Comparison of ENCODE assay signal across 13 cellular contexts in genomic region chr11:117044287-117045035, GRCh38. TPM values are rescaled to one million over a fixed set of nuclear protein-coding genes. Genes with fewer than 3 reads are reported as not detected.
DNase-seq lines count a peak whose midpoint lies in the region; ATAC-seq, FAIRE-seq and TF ChIP-seq lines count a peak whose summit lies in the region.
"Had no signal": no experiment of that assay in that cellular context is flagged by ENCODE, and none has a peak within 500 bp of the region (broad histone marks: within the 10 kb centered on the region; RNA-seq: fewer than 3 reads in every experiment).

No MANE protein-coding gene starts in this region.

- H3K9ac ChIP-seq in HepG2 (ENCODE audit: insufficient read depth, low read depth, low read length), result no peak overlapping the region

- intact Hi-C loops in dorsolateral prefrontal cortex (cut with DNase I) (loop anchor here (5.0 to 10.0 kb wide), 2 partner anchors 50 to 53 kb away; partner anchors contain the start of gene SIK3 (in 2 of the 2)), HepG2 (cut with micrococcal nuclease; ENCODE audit: unreplicated experiment) (no loop called here)

- H3K9me3 ChIP-seq in HepG2 (ENCODE audit: low read length), result no peaks in the 10 kb centered on the region
- H3K9me3 ChIP-seq: HAP-1 had no signal

- peaks cover 8% of the 10 kb centered on the region; the same call in 1 of the 2 replicates for H4K20me1 ChIP-seq in HepG2 (ENCODE audit: insufficient read depth, low read length)

- H3K4me3 ChIP-seq in dorsolateral prefrontal cortex, result peak overlapping the region in 1 of 59 donors; percentile 9
- no peak overlapping the region for H3K4me3 ChIP-seq in HepG2 (replicated peaks in 1 of 3; ENCODE audit: insufficient read depth in 1 of 3, low read depth in 2 of 3, low read length in 3 of 3)
- H3K4me3 ChIP-seq: HAP-1 had no signal

- TF ChIP-seq EP300 in HepG2 (IDR thresholded peaks at IDR 0.05; ENCODE audit: low read depth in 2 of 2, low read length in 2 of 2) (no peak), HepG2 (CRISPR knock-in tag; IDR thresholded peaks at IDR 0.05; ENCODE audit: borderline replicate concordance) (no peak)

- peak overlapping the region; percentile 68 for H3K27ac Mint-ChIP-seq in activated naive CD8-positive, alpha-beta T cell
- no peak overlapping the region for H3K27ac Mint-ChIP-seq in activated naive CD8-positive, alpha-beta T cell treated with anti-CD3 and anti-CD28 coated beads for 36 hours

- peaks cover 6% of the 10 kb centered on the region for H3K36me3 Mint-ChIP-seq in activated naive CD8-positive, alpha-beta T cell
- H3K36me3 Mint-ChIP-seq in activated naive CD8-positive, alpha-beta T cell treated with anti-CD3 and anti-CD28 coated beads for 36 hours, result no peaks in the 10 kb centered on the region

- FAIRE-seq in HepG2 (lab: Jason Lieb, UNC) (no peak), GM19239 (lab: Jason Lieb, UNC) (no peak)

- no peak for TF ChIP-seq CTCF in dorsolateral prefrontal cortex (IDR thresholded peaks at IDR 0.05 in 54 of 56, conservative IDR thresholded peaks at IDR 0.05 in 2 of 56; ENCODE audit: low read depth in 1 of 56, partially characterized antibody in 56 of 56)
- TF ChIP-seq CTCF in HepG2 (CRISPR knock-in tag; IDR thresholded peaks at IDR 0.05), result no peak

- peaks cover 20% of the 10 kb centered on the region for H3K4me1 ChIP-seq in HepG2 (ENCODE audit: insufficient read depth, low read length)

- in situ Hi-C loops in HepG2 (cut with HindIII; ENCODE audit: extremely low pct_ligation_motif_present, low pct_unique_long_range_greater_than_20kb), result no loop called here

- no peaks in the 10 kb centered on the region for H3K27me3 ChIP-seq in dorsolateral prefrontal cortex
- no peaks in the 10 kb centered on the region for H3K27me3 ChIP-seq in HepG2 (ENCODE audit: control insufficient read depth in 1 of 2, insufficient read depth in 2 of 2, low read length in 2 of 2)

- no TSS peak for BruUV-seq in HepG2 (replicated peaks; lab: Mats Ljungman, UMichigan)

- no peaks in the 10 kb centered on the region for H3K36me3 ChIP-seq in HepG2 (replicated peaks in 1 of 2; ENCODE audit: control insufficient read depth in 1 of 2, insufficient read depth in 2 of 2, low read length in 2 of 2)
- H3K36me3 ChIP-seq: HAP-1 had no signal

- no peak overlapping the region for H3K4me3 Mint-ChIP-seq in activated naive CD8-positive, alpha-beta T cell
- H3K4me3 Mint-ChIP-seq in activated naive CD8-positive, alpha-beta T cell treated with anti-CD3 and anti-CD28 coated beads for 36 hours, result no peak overlapping the region

- no peak overlapping the region for H3K4me2 ChIP-seq in HepG2 (ENCODE audit: low read depth, low read length)

- WGBS in HepG2 (ENCODE audit: low lambda C conversion rate), result 96% methylated on average over 7 of the region's 7 CpGs

- TF ChIP-seq POLR2A in HepG2 (IDR thresholded peaks at IDR 0.05; ENCODE audit: insufficient read depth in 1 of 2, low read depth in 2 of 2, low read length in 2 of 2), result no peak

- no peaks in the 10 kb centered on the region for H3K9me3 Mint-ChIP-seq in activated naive CD8-positive, alpha-beta T cell (ENCODE audit: low read depth)
- no peaks in the 10 kb centered on the region for H3K9me3 Mint-ChIP-seq in activated naive CD8-positive, alpha-beta T cell treated with anti-CD3 and anti-CD28 coated beads for 36 hours

- no peaks in the 10 kb centered on the region for H3K27me3 Mint-ChIP-seq in activated naive CD8-positive, alpha-beta T cell
- H3K27me3 Mint-ChIP-seq in activated naive CD8-positive, alpha-beta T cell treated with anti-CD3 and anti-CD28 coated beads for 36 hours, result no peaks in the 10 kb centered on the region

- ATAC-seq in HepG2, result no peak

- DNase-seq in activated naive CD8-positive, alpha-beta T cell treated with anti-CD3 and anti-CD28 coated beads for 36 hours, result no peak
- DNase-seq in dorsolateral prefrontal cortex (no peak), HepG2 (ENCODE audit: low spot score) (no peak), substantia nigra (lab: John Stamatoyannopoulos, UW) (no peak), GM19238 (ENCODE audit: insufficient read length, low spot score) (no peak), NCI-H2029 treated with DMSO at 0.1 percent for 48 hours (lab: John Stamatoyannopoulos, UW) (no peak), GM19239 (ENCODE audit: insufficient read length, low spot score) (no peak)
- DNase-seq: activated CD4-positive, CD25-positive, alpha-beta regulatory T cell; COR-L47; GF-D8; NCI-H2171 had no signal

- CTCF ChIA-PET in HepG2 (lab: Yijun Ruan, JAX; ENCODE audit: low intra/inter-chr PET ratio, low total read pairs), result no interaction called here

- no peak for TF ChIP-seq RAD21 in HepG2 (CRISPR knock-in tag; IDR thresholded peaks at IDR 0.05)

- peak overlapping the region; percentile 30 to 100 (median 89) for H3K27ac ChIP-seq in dorsolateral prefrontal cortex
- H3K27ac ChIP-seq in HepG2 (ENCODE audit: extremely low read length, insufficient read depth, low read length), result no peak overlapping the region
- peak overlapping the region; percentile 83 for H3K27ac ChIP-seq in substantia nigra (ENCODE audit: low read depth, low read length, poor library complexity, severe bottlenecking)

- H2AFZ ChIP-seq in HepG2 (ENCODE audit: low read length), result no peak overlapping the region

- H3K4me1 Mint-ChIP-seq in activated naive CD8-positive, alpha-beta T cell (ENCODE audit: low read depth), result peaks cover 61% of the 10 kb centered on the region
- H3K4me1 Mint-ChIP-seq in activated naive CD8-positive, alpha-beta T cell treated with anti-CD3 and anti-CD28 coated beads for 36 hours, result peaks cover 50% of the 10 kb centered on the region

- POLR2A ChIA-PET in HepG2 (lab: Yijun Ruan, JAX), result no interaction called here

- peaks cover 30% of the 10 kb centered on the region for H3K79me2 ChIP-seq in HepG2 (ENCODE audit: insufficient read depth, low read length)

TF ChIP-seq in HepG2, 621 proteins besides CTCF, POLR2A, EP300 and RAD21 (continues in another document):
- TF ChIP-seq CEBPB (IDR thresholded peaks at IDR 0.05; ENCODE audit: borderline replicate concordance, low read depth, low read length) (peak; percentile 48; the same call in 1 of the 2 replicates), LBX2 (CRISPR knock-in tag; IDR thresholded peaks at IDR 0.05; ENCODE audit: borderline replicate concordance) (no peak), ZNF121 (CRISPR knock-in tag; IDR thresholded peaks at IDR 0.05) (peak; percentile 92), ZIK1 (CRISPR knock-in tag; IDR thresholded peaks at IDR 0.05; ENCODE audit: borderline replicate concordance, low read depth) (no peak)

RNA-seq across cellular contexts. Expression of gene SIK3, which starts 53.8 kb away (rescaled TPM):
- 10 to 100 TPM; 22.8 to 24.0 TPM for total RNA-seq in activated naive CD8-positive, alpha-beta T cell treated with anti-CD3 and anti-CD28 coated beads for 36 hours
- total RNA-seq in dorsolateral prefrontal cortex, result 100 to 1,000 TPM; 101 to 349 (median 174) TPM
- 9.8 and 11.3 TPM in 2 replicates for total RNA-seq in HepG2 (2016; rRNA removed; fragmentation: Illumina TruSeq; extraction: Trizol)
- 6.0 and 6.1 TPM in 2 replicates for total RNA-seq in HepG2 (2016; cell fraction: cytosol; rRNA removed; fragmentation: Illumina TruSeq; extraction: Trizol; ENCODE audit: low read depth)
- total RNA-seq in HepG2 (2016; cell fraction: insoluble cytoplasmic fraction; rRNA removed; fragmentation: Illumina TruSeq; extraction: Trizol), result 9.5 and 11.9 TPM in 2 replicates
- 9.6 and 12.4 TPM in 2 replicates for total RNA-seq in HepG2 (2016; cell fraction: membrane; rRNA removed; fragmentation: Illumina TruSeq; extraction: Trizol)
- 23.0 and 23.2 TPM in 2 replicates for total RNA-seq in HepG2 (2016; cell fraction: nucleus; rRNA removed; fragmentation: Illumina TruSeq; extraction: Trizol)
- 5.7 and 8.0 TPM in 2 replicates for polyA plus RNA-seq in HepG2 (2011; rRNA removed)
- polyA plus RNA-seq in HepG2 (2011; cell fraction: cytosol; rRNA removed), result 4.5 and 4.9 TPM in 2 replicates
- 27.4 and 30.5 TPM in 2 replicates for polyA plus RNA-seq in HepG2 (2011; cell fraction: nucleus; rRNA removed)
- 16.2 and 16.5 TPM in 2 replicates for polyA plus RNA-seq in HepG2 (2012)
- polyA plus RNA-seq in HepG2 (2016; cell fraction: cytosol; fragmentation: Illumina TruSeq; extraction: Trizol; ENCODE audit: low read depth), result 2.3 and 2.6 TPM in 2 replicates
- polyA plus RNA-seq in HepG2 (2016; cell fraction: insoluble cytoplasmic fraction; fragmentation: Illumina TruSeq; extraction: Trizol; ENCODE audit: low read depth), result 8.4 and 11.2 TPM in 2 replicates
- polyA plus RNA-seq in HepG2 (2016; cell fraction: membrane; fragmentation: Illumina TruSeq; extraction: Trizol; ENCODE audit: low read depth), result 4.2 and 5.0 TPM in 2 replicates
- polyA plus RNA-seq in HepG2 (2016; cell fraction: nucleus; fragmentation: Illumina TruSeq; extraction: Trizol; ENCODE audit: insufficient read depth, low read depth), result 23.6 and 25.1 TPM in 2 replicates
- 13.9 and 17.8 TPM in 2 replicates for polyA minus RNA-seq in HepG2 (2011; rRNA and poly(A)+ RNA removed; ENCODE audit: low replicate concordance)
- 5.2 and 6.9 TPM in 2 replicates for polyA minus RNA-seq in HepG2 (2011; cell fraction: cytosol; rRNA and poly(A)+ RNA removed)
- 37.6 and 53.8 TPM in 2 replicates for polyA minus RNA-seq in HepG2 (2011; cell fraction: nucleus; rRNA and poly(A)+ RNA removed)

Comparison
In these comparisons a context has a peak if more than half of its experiments do, and no peak if none do; other contexts are left out.
1. RNA of gene SIK3, which starts 53.8 kb away (total RNA-seq): 101 to 349 TPM in dorsolateral prefrontal cortex; 22.8 to 24.0 TPM in activated naive CD8-positive, alpha-beta T cell treated with anti-CD3 and anti-CD28 coated beads for 36 hours and 6.0 to 23.2 TPM in HepG2; every median in the first group is over 4 times any median in the second.